Comparison of ENCODE assay signal across 3 cellular contexts in the genomic region with DNA sequence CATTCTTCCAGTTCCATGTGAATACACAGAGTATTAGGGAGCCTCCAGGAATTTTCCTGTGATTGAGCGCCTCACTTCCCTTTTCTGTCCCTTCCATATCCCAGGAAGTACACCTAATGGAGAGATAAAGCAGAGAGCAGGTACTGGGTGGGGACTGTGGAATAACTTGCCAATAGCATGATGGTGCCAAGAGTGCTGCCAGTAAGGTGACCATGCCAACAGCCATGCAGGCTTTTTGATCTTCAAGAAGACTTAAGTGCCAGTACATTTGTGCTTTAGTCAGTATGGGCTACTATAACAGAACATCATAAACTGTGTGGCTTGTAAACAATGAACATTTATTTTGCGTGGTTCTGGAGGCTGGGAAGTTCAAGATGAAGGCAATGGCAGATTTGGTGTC.
"Had no signal": no experiment of that assay in that cellular context is flagged by ENCODE, and none has a peak within 500 bp of the region (broad histone marks: within the 10 kb centered on the region; RNA-seq: fewer than 3 reads in every experiment).

No MANE protein-coding gene starts in this region.

- ATAC-seq: GM12878 had no signal

- H3K4me3 ChIP-seq: GM12878 had no signal

- DNase-seq: GDM1, GF-D8 had no signal
